In the genomic region with DNA sequence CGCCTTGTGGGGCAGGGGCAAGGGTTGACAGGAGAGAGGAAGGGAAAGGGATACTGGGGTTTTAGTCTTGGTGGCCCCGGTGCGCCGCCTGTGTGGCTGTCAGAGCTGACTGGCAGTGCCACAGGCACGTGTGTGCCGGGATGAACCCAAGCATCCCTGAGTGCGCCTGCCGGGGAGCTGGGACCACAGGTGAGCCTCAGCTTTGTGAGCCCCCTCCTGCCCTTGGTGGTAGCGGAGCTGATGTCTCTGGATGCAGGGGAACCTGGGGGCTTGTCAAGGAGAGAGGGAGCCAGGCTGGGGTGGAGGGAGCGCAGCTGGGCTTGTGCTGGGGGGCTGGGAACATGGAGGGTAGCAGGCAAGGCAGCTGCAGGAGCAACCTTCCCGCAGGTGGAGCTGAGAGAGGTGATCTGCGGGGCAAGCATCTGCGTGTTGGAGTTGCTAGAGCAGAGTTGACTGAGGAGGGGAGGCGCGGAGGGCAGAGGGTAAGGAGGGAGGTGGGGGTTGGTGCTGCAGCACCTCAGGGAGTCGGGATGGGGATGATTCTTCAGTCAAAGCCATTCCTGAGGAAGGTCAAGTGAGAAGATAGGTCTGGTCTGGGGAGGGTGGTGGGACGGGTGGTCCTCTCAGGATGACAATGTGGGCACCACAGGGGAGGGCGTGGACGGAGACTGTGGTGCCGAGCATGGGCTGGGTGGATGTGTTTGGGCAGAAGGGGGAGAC, we compare ENCODE assay signal across 19 cellular contexts. TPM values are rescaled to one million over a fixed set of nuclear protein-coding genes. Genes with fewer than 3 reads are reported as not detected.
DNase-seq lines count a peak whose midpoint lies in the region; ATAC-seq, FAIRE-seq and TF ChIP-seq lines count a peak whose summit lies in the region.
"Had no signal": no experiment of that assay in that cellular context is flagged by ENCODE, and none has a peak within 500 bp of the region (broad histone marks: within the 10 kb centered on the region; RNA-seq: fewer than 3 reads in every experiment).

No MANE protein-coding gene starts in this region.

- no peak overlapping the region for H3K4me3 ChIP-seq in endodermal cell (ENCODE audit: low read length)
- H3K4me3 ChIP-seq in thyroid gland (replicated peaks in 1 of 3), result no peak overlapping the region

- H3K9me3 ChIP-seq in endodermal cell (ENCODE audit: control insufficient read depth, low read length) (no peaks in the 10 kb centered on the region), thyroid gland (no peaks in the 10 kb centered on the region)
- H3K9me3 ChIP-seq: Caco-2, gastrocnemius medialis had no signal

- no peak overlapping the region for H3K27ac ChIP-seq in endodermal cell (ENCODE audit: low read depth, low read length)
- H3K27ac ChIP-seq in thyroid gland, result no peak overlapping the region

- peaks cover 10% of the 10 kb centered on the region for H3K36me3 Mint-ChIP-seq in activated naive CD4-positive, alpha-beta T cell treated with anti-CD3 and anti-CD28 coated beads, Interleukin-2, amount 10 ng/mL, durations not matched to agents 7 days and 5 days
- H3K36me3 Mint-ChIP-seq in endodermal cell (ENCODE audit: low read depth), result peaks cover 51% of the 10 kb centered on the region

- H3K27me3 Mint-ChIP-seq in activated naive CD4-positive, alpha-beta T cell treated with anti-CD3 and anti-CD28 coated beads, Interleukin-2, amount 10 ng/mL, durations not matched to agents 7 days and 5 days, result no peaks in the 10 kb centered on the region
- H3K27me3 Mint-ChIP-seq in endodermal cell (ENCODE audit: insufficient read depth), result no peaks in the 10 kb centered on the region

- no peak for ATAC-seq in GM21619 (IDR thresholded peaks at IDR 0.05; ENCODE audit: unreplicated experiment)
- ATAC-seq: gastrocnemius medialis had no signal

- no peak overlapping the region for H3K4me3 Mint-ChIP-seq in activated naive CD4-positive, alpha-beta T cell treated with anti-CD3 and anti-CD28 coated beads, Interleukin-2, amount 10 ng/mL, durations not matched to agents 7 days and 5 days
- no peak overlapping the region for H3K4me3 Mint-ChIP-seq in endodermal cell
- H3K4me3 Mint-ChIP-seq: T-helper 1 cell treated with Interleukin-12 subunit alpha and Interleukin-12 subunit beta and Interleukin-4 antibody, amounts not matched to agents 30 μg/mL and 1 μg/mL, for 36 hours had no signal

- no peaks in the 10 kb centered on the region for H3K27me3 ChIP-seq in endodermal cell (ENCODE audit: control insufficient read depth, insufficient read depth, low read length, poor library complexity, severe bottlenecking)
- no peaks in the 10 kb centered on the region for H3K27me3 ChIP-seq in thyroid gland
- H3K27me3 ChIP-seq: gastrocnemius medialis had no signal

- H3K4me1 Mint-ChIP-seq in activated naive CD4-positive, alpha-beta T cell treated with anti-CD3 and anti-CD28 coated beads, Interleukin-2, amount 10 ng/mL, durations not matched to agents 7 days and 5 days, result no peaks in the 10 kb centered on the region
- H3K4me1 Mint-ChIP-seq in endodermal cell, result no peaks in the 10 kb centered on the region

- DNase-seq in activated naive CD4-positive, alpha-beta T cell treated with anti-CD3 and anti-CD28 coated beads, Interleukin-2, amount 10 ng/mL, durations not matched to agents 7 days and 5 days, result peak; percentile 13
- no peak for DNase-seq in activated naive CD4-positive, alpha-beta T cell treated with Interleukin-2 at 50 U/mL for 16 hours
- DNase-seq in endodermal cell (no peak), mesenteric fat pad (ENCODE audit: low spot score) (peak; percentile 81), thyroid gland (peak; percentile 0 to 1), frontal cortex (ENCODE audit: low spot score in 2 of 2) (no peak), NCI-H1930 (lab: John Stamatoyannopoulos, UW) (no peak)
- DNase-seq: NCI-H1694 treated with DMSO at 0.1 percent for 48 hours; NCI-H69; retina; stimulated activated CD4-positive, alpha-beta T cell treated with anti-CD3 and anti-CD28 coated beads, Interleukin-4, amount 100 ng/mL, for 1 hour had no signal

- intact Hi-C loops in thyroid gland (cut with DNase I), result no loop called here

- peak overlapping the region; percentile 42 for H3K27ac Mint-ChIP-seq in activated naive CD4-positive, alpha-beta T cell treated with anti-CD3 and anti-CD28 coated beads, Interleukin-2, amount 10 ng/mL, durations not matched to agents 7 days and 5 days
- peak overlapping the region; percentile 61 for H3K27ac Mint-ChIP-seq in endodermal cell
- H3K27ac Mint-ChIP-seq: activated T-helper 2 cell treated with anti-CD3 and anti-CD28 coated beads, Interferon-gamma antibody, Interleukin-2, Interleukin-4, amounts not matched to agents 10 μg/mL and 5 μg/mL and 100 μg/mL, durations not matched to agents 14 hours and 24 hours and 36 hours; T-helper 1 cell treated with Interleukin-12 subunit alpha and Interleukin-12 subunit beta and Interleukin-4 antibody, amounts not matched to agents 30 μg/mL and 1 μg/mL, for 36 hours had no signal

- CTCF ChIA-PET in activated naive CD4-positive, alpha-beta T cell treated with anti-CD3 and anti-CD28 coated beads, Interleukin-2, amount 10 ng/mL, durations not matched to agents 7 days and 5 days (lab: Charles Lee), result no interaction called here

- H3K4me1 ChIP-seq in endodermal cell (ENCODE audit: control insufficient read depth, insufficient read depth, low read length), result no peaks in the 10 kb centered on the region
- peaks cover 0 to 13% of the 10 kb centered on the region in 2 donors for H3K4me1 ChIP-seq in thyroid gland
- H3K4me1 ChIP-seq: Caco-2 had no signal

- no peaks in the 10 kb centered on the region for H3K9me3 Mint-ChIP-seq in activated naive CD4-positive, alpha-beta T cell treated with anti-CD3 and anti-CD28 coated beads, Interleukin-2, amount 10 ng/mL, durations not matched to agents 7 days and 5 days
- H3K9me3 Mint-ChIP-seq in endodermal cell, result no peaks in the 10 kb centered on the region
- H3K9me3 Mint-ChIP-seq: activated T-helper 2 cell treated with anti-CD3 and anti-CD28 coated beads, Interferon-gamma antibody, Interleukin-2, Interleukin-4, amounts not matched to agents 10 μg/mL and 5 μg/mL and 100 μg/mL, durations not matched to agents 14 hours and 24 hours and 36 hours; T-helper 1 cell treated with Interleukin-12 subunit alpha and Interleukin-12 subunit beta and Interleukin-4 antibody, amounts not matched to agents 30 μg/mL and 1 μg/mL, for 36 hours had no signal

- H3K9ac ChIP-seq in endodermal cell (ENCODE audit: extremely low read depth, low read length, poor library complexity, severe bottlenecking), result no peak overlapping the region

- peaks cover 60% of the 10 kb centered on the region for H3K36me3 ChIP-seq in endodermal cell (ENCODE audit: control insufficient read depth, insufficient read depth, low read length)
- H3K36me3 ChIP-seq in thyroid gland, result peaks cover 52 to 59% of the 10 kb centered on the region in 2 donors

- TF ChIP-seq CTCF in endodermal cell (conservative IDR thresholded peaks at IDR 0.05) (no peak), thyroid gland (IDR thresholded peaks at IDR 0.05) (no peak)

- 94% methylated on average over 13 to 20 of the region's 20 CpGs for WGBS in endodermal cell (ENCODE audit: insufficient coverage in 1 of 2, insufficient read length in 1 of 2), 2 experiments
- 95 to 97% methylated on average over 20 of the region's 20 CpGs for WGBS in thyroid gland, 2 donors

- no peak for FAIRE-seq in frontal cortex (lab: Jason Lieb, UNC)
- FAIRE-seq: bronchial epithelial cell, endometrium, islet of Langerhans had no signal

- TF ChIP-seq POLR2A in thyroid gland (IDR thresholded peaks at IDR 0.05), result no peak

RNA-seq across cellular contexts. Expression of a gene that starts 28.1 kb away (rescaled TPM):
- total RNA-seq in endodermal cell (10 to 100 TPM; 59.3 to 66.8 TPM), mesenteric fat pad (121 TPM), thyroid gland (100 to 1,000 TPM in 1 of 4 donors, 10 to 100 TPM in 3; 83.2 to 141 (median 94.6) TPM), frontal cortex (66.0 TPM)
- polyA plus RNA-seq in endodermal cell (2013, experiment 1 of 2), result 48.4 TPM
- polyA plus RNA-seq in endodermal cell (2013, experiment 2 of 2), result 48.7 TPM

Comparison
In these comparisons a context has a peak if more than half of its experiments do, and no peak if none do; other contexts are left out.
1. DNase-seq: peak in activated naive CD4-positive, alpha-beta T cell treated with anti-CD3 and anti-CD28 coated beads, Interleukin-2, amount 10 ng/mL, durations not matched to agents 7 days and 5 days (single experiment), mesenteric fat pad (single experiment) and thyroid gland (2 of 2); none in activated naive CD4-positive, alpha-beta T cell treated with Interleukin-2 at 50 U/mL for 16 hours (single experiment), endodermal cell (single experiment), frontal cortex (0 of 2) and NCI-H1930 (0 of 2).